ENCODE assay signal across 1 cellular context in genomic region chr17:66511125-66511524, GRCh38.
TF ChIP-seq lines count a peak whose summit lies in the region.

No MANE protein-coding gene starts in this region.

TF ChIP-seq in WTC11, 78 proteins besides CTCF, POLR2A, EP300 and RAD21 (continued from another document):
- no peak for TF ChIP-seq E2F5 (CRISPR knock-in tag; IDR thresholded peaks at IDR 0.05)
- no peak for TF ChIP-seq SMAD3 (CRISPR knock-in tag; IDR thresholded peaks at IDR 0.05; ENCODE audit: borderline replicate concordance)
- TF ChIP-seq, protein P1, sequence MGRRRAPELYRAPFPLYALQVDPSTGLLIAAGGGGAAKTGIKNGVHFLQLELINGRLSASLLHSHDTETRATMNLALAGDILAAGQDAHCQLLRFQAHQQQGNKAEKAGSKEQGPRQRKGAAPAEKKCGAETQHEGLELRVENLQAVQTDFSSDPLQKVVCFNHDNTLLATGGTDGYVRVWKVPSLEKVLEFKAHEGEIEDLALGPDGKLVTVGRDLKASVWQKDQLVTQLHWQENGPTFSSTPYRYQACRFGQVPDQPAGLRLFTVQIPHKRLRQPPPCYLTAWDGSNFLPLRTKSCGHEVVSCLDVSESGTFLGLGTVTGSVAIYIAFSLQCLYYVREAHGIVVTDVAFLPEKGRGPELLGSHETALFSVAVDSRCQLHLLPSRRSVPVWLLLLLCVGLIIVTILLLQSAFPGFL (CRISPR knock-in tag; IDR thresholded peaks at IDR 0.05; ENCODE audit: borderline replicate concordance), result no peak
- TF ChIP-seq, protein P2, sequence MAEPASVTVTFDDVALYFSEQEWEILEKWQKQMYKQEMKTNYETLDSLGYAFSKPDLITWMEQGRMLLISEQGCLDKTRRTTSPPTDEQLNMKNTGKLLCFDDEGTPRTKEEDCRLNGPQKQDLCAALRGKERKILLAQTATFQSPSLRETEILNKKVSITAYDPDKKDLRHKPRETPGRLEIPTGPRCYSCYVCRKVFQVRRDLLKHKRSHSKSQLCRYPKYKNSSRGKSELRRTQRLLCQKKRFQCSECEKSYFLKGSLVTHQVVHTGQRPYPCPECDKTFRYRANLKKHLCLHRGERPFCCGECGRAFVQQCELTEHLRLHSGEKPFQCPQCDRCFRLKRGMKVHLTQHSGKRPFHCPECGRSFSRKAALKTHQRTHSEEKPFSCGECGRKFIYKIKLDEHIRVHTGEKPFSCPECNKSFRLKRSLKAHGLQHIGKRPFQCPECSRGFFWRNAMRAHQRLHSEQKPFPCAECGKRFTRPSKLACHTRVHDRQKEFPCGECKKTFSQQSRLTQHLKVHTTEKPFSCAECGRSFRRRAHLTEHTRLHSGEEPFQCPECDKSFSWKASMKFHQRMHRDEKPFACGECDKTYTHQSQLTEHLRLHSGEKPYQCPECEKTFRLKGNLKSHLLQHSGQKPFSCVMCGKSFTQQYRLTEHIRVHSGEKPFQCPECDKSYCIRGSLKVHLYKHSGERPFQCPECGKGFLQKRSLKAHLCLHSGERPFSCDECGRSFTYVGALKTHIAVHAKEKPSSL (CRISPR knock-in tag; conservative IDR thresholded peaks at IDR 0.05), result no peak
- no peak for TF ChIP-seq NFE2L1 (CRISPR knock-in tag; IDR thresholded peaks at IDR 0.05)
- TF ChIP-seq, protein P3, sequence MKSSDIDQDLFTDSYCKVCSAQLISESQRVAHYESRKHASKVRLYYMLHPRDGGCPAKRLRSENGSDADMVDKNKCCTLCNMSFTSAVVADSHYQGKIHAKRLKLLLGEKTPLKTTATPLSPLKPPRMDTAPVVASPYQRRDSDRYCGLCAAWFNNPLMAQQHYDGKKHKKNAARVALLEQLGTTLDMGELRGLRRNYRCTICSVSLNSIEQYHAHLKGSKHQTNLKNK (CRISPR knock-in tag; IDR thresholded peaks at IDR 0.05), result no peak
- TF ChIP-seq, protein P4, sequence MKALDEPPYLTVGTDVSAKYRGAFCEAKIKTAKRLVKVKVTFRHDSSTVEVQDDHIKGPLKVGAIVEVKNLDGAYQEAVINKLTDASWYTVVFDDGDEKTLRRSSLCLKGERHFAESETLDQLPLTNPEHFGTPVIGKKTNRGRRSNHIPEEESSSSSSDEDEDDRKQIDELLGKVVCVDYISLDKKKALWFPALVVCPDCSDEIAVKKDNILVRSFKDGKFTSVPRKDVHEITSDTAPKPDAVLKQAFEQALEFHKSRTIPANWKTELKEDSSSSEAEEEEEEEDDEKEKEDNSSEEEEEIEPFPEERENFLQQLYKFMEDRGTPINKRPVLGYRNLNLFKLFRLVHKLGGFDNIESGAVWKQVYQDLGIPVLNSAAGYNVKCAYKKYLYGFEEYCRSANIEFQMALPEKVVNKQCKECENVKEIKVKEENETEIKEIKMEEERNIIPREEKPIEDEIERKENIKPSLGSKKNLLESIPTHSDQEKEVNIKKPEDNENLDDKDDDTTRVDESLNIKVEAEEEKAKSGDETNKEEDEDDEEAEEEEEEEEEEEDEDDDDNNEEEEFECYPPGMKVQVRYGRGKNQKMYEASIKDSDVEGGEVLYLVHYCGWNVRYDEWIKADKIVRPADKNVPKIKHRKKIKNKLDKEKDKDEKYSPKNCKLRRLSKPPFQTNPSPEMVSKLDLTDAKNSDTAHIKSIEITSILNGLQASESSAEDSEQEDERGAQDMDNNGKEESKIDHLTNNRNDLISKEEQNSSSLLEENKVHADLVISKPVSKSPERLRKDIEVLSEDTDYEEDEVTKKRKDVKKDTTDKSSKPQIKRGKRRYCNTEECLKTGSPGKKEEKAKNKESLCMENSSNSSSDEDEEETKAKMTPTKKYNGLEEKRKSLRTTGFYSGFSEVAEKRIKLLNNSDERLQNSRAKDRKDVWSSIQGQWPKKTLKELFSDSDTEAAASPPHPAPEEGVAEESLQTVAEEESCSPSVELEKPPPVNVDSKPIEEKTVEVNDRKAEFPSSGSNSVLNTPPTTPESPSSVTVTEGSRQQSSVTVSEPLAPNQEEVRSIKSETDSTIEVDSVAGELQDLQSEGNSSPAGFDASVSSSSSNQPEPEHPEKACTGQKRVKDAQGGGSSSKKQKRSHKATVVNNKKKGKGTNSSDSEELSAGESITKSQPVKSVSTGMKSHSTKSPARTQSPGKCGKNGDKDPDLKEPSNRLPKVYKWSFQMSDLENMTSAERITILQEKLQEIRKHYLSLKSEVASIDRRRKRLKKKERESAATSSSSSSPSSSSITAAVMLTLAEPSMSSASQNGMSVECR (CRISPR knock-in tag; IDR thresholded peaks at IDR 0.05; ENCODE audit: borderline replicate concordance), result no peak
